12 cellular contexts compared by ENCODE assay signal in genomic region chr7:70596575-70596891, GRCh38.
A peak's percentile ranks its signal among the peaks of the same experiment; 100 is the strongest.
DNase-seq lines count a peak whose midpoint lies in the region; ATAC-seq, FAIRE-seq and TF ChIP-seq lines count a peak whose summit lies in the region.
"Had no signal": no experiment of that assay in that cellular context is flagged by ENCODE, and none has a peak within 500 bp of the region (broad histone marks: within the 10 kb centered on the region; RNA-seq: fewer than 3 reads in every experiment).

No MANE protein-coding gene starts in this region.

- 45% methylated on average over 7 of the region's 12 CpGs for WGBS in right lobe of liver (ENCODE audit: insufficient coverage, low coverage, low lambda C conversion rate, missing lambda C conversion rate)
- 54% methylated on average over 12 of the region's 12 CpGs for WGBS in suprapubic skin

- no peak overlapping the region for H3K27ac Mint-ChIP-seq in activated CD4-positive, alpha-beta memory T cell treated with anti-CD3 and anti-CD28 coated beads, Interleukin-2, amount 10 ng/mL, durations not matched to agents 7 days and 5 days
- H3K27ac Mint-ChIP-seq in activated CD4-positive, alpha-beta memory T cell treated with anti-CD3 and anti-CD28 coated beads for 36 hours, result no peak overlapping the region
- no peak overlapping the region for H3K27ac Mint-ChIP-seq in astrocyte (ENCODE audit: unreplicated experiment)

- no peak for TF ChIP-seq EP300 in suprapubic skin (IDR thresholded peaks at IDR 0.05)

- H3K4me1 ChIP-seq in astrocyte (ENCODE audit: insufficient read depth, low read length) (peaks cover 5% of the 10 kb centered on the region), right lobe of liver (peaks cover 0 to 30% (median 1%) of the 10 kb centered on the region in 4 donors), suprapubic skin (peaks cover 27% of the 10 kb centered on the region)

- peaks cover 9% of the 10 kb centered on the region for H3K4me1 Mint-ChIP-seq in activated CD4-positive, alpha-beta memory T cell treated with anti-CD3 and anti-CD28 coated beads, Interleukin-2, amount 10 ng/mL, durations not matched to agents 7 days and 5 days
- no peaks in the 10 kb centered on the region for H3K4me1 Mint-ChIP-seq in activated CD4-positive, alpha-beta memory T cell treated with anti-CD3 and anti-CD28 coated beads for 36 hours (ENCODE audit: low read depth)
- peaks cover 3% of the 10 kb centered on the region for H3K4me1 Mint-ChIP-seq in astrocyte (ENCODE audit: low read depth, unreplicated experiment)

- intact Hi-C loops in activated CD4-positive, alpha-beta memory T cell treated with anti-CD3 and anti-CD28 coated beads for 36 hours (cut with micrococcal nuclease), result no loop called here
- intact Hi-C loops in right lobe of liver (cut with DNase I), result loop anchor here in 1 of 2 donors (10.0 kb wide), 1 partner anchor 98 kb away; no protein-coding TSS in a partner anchor

- H3K36me3 Mint-ChIP-seq in activated CD4-positive, alpha-beta memory T cell treated with anti-CD3 and anti-CD28 coated beads, Interleukin-2, amount 10 ng/mL, durations not matched to agents 7 days and 5 days (ENCODE audit: low read depth), result no peaks in the 10 kb centered on the region
- peaks cover 5% of the 10 kb centered on the region for H3K36me3 Mint-ChIP-seq in activated CD4-positive, alpha-beta memory T cell treated with anti-CD3 and anti-CD28 coated beads for 36 hours
- H3K36me3 Mint-ChIP-seq in astrocyte (ENCODE audit: low read depth, unreplicated experiment), result peaks cover 6% of the 10 kb centered on the region

- peak overlapping the region; percentile 58 for H3K4me3 ChIP-seq in astrocyte (ENCODE audit: insufficient read depth, low read depth, low read length)
- peak overlapping the region; percentile 39 to 65 (median 58) for H3K4me3 ChIP-seq in right lobe of liver
- H3K4me3 ChIP-seq in suprapubic skin, result peak overlapping the region; percentile 60

- H3K27me3 ChIP-seq in astrocyte (ENCODE audit: insufficient read depth, low read length) (peaks cover 27% of the 10 kb centered on the region), right lobe of liver (no peaks in the 10 kb centered on the region), suprapubic skin (peaks cover 7% of the 10 kb centered on the region)

- no peak for DNase-seq in activated CD4-positive, alpha-beta memory T cell treated with anti-CD3 and anti-CD28 coated beads, Interleukin-2, amount 10 ng/mL, durations not matched to agents 7 days and 5 days
- no peak for DNase-seq in activated CD4-positive, alpha-beta memory T cell treated with anti-CD3 and anti-CD28 coated beads for 36 hours
- DNase-seq in astrocyte (ENCODE audit: low read depth) (no peak), right lobe of liver (peak in 1 of 3 donors; percentile 22), suprapubic skin (ENCODE audit: low spot score in 2 of 2) (no peak)
- DNase-seq: HCEC 1CT, hippocampal formation had no signal

- CTCF ChIA-PET in activated CD4-positive, alpha-beta memory T cell treated with anti-CD3 and anti-CD28 coated beads, Interleukin-2, amount 10 ng/mL, durations not matched to agents 7 days and 5 days (lab: Charles Lee), result interaction anchor here (2.0 kb wide), 1 partner anchor 51 kb away, joined by 5 read pairs; no protein-coding TSS in a partner anchor
- CTCF ChIA-PET in activated CD4-positive, alpha-beta memory T cell treated with anti-CD3 and anti-CD28 coated beads for 36 hours (lab: Charles Lee), result no interaction called here

- POLR2A ChIA-PET in activated CD4-positive, alpha-beta memory T cell treated with anti-CD3 and anti-CD28 coated beads, Interleukin-2, amount 10 ng/mL, durations not matched to agents 7 days and 5 days (lab: Charles Lee), result interaction anchor here (0.6 to 1.2 kb wide), 2 partner anchors 102 to 182 kb away, joined by 3 read pairs; no protein-coding TSS in a partner anchor
- POLR2A ChIA-PET in activated CD4-positive, alpha-beta memory T cell treated with anti-CD3 and anti-CD28 coated beads for 36 hours (lab: Charles Lee), result no interaction called here

- no peaks in the 10 kb centered on the region for H3K79me2 ChIP-seq in astrocyte (ENCODE audit: insufficient read depth, low read length)

- peaks cover 8% of the 10 kb centered on the region for H3K9me3 Mint-ChIP-seq in activated CD4-positive, alpha-beta memory T cell treated with anti-CD3 and anti-CD28 coated beads, Interleukin-2, amount 10 ng/mL, durations not matched to agents 7 days and 5 days
- H3K9me3 Mint-ChIP-seq in activated CD4-positive, alpha-beta memory T cell treated with anti-CD3 and anti-CD28 coated beads for 36 hours, result peaks cover 11% of the 10 kb centered on the region
- H3K9me3 Mint-ChIP-seq in astrocyte (ENCODE audit: unreplicated experiment), result no peaks in the 10 kb centered on the region

- H3K9ac ChIP-seq in astrocyte (ENCODE audit: low read length), result peak overlapping the region; percentile 23

- H3K4me3 Mint-ChIP-seq in activated CD4-positive, alpha-beta memory T cell treated with anti-CD3 and anti-CD28 coated beads, Interleukin-2, amount 10 ng/mL, durations not matched to agents 7 days and 5 days, result peak overlapping the region; percentile 13
- no peak overlapping the region for H3K4me3 Mint-ChIP-seq in activated CD4-positive, alpha-beta memory T cell treated with anti-CD3 and anti-CD28 coated beads for 36 hours
- H3K4me3 Mint-ChIP-seq in astrocyte (ENCODE audit: unreplicated experiment), result peak overlapping the region; percentile 81

- no peak for FAIRE-seq in astrocyte (lab: Jason Lieb, UNC)

- H3K27me3 Mint-ChIP-seq in activated CD4-positive, alpha-beta memory T cell treated with anti-CD3 and anti-CD28 coated beads, Interleukin-2, amount 10 ng/mL, durations not matched to agents 7 days and 5 days, result peaks cover 32% of the 10 kb centered on the region
- H3K27me3 Mint-ChIP-seq in activated CD4-positive, alpha-beta memory T cell treated with anti-CD3 and anti-CD28 coated beads for 36 hours, result peaks cover 39% of the 10 kb centered on the region
- peaks cover 35% of the 10 kb centered on the region for H3K27me3 Mint-ChIP-seq in astrocyte (ENCODE audit: low read depth, unreplicated experiment)

- no peak overlapping the region for H3K27ac ChIP-seq in astrocyte (ENCODE audit: low read depth, low read length)
- peak overlapping the region in 1 of 3 donors; percentile 38 for H3K27ac ChIP-seq in right lobe of liver
- peak overlapping the region; percentile 4 for H3K27ac ChIP-seq in suprapubic skin
- H3K27ac ChIP-seq: tibial nerve had no signal

- peak; percentile 13 to 32 (median 23) for ATAC-seq in right lobe of liver
- no peak for ATAC-seq in GM21825 (IDR thresholded peaks at IDR 0.05; ENCODE audit: unreplicated experiment)
- no peak for ATAC-seq in HG03095 (IDR thresholded peaks at IDR 0.05; ENCODE audit: unreplicated experiment)
- no peak for ATAC-seq in GM18520 (IDR thresholded peaks at IDR 0.05; ENCODE audit: unreplicated experiment)
- ATAC-seq: activated CD4-positive, CD25-positive, alpha-beta regulatory T cell treated with anti-CD3 and anti-CD28 coated beads, Interleukin-2, amount 50 U/mL, for 24 hours had no signal

- H3K36me3 ChIP-seq in astrocyte (ENCODE audit: insufficient read depth, low read length), result no peaks in the 10 kb centered on the region
- H3K36me3 ChIP-seq in right lobe of liver, result no peaks in the 10 kb centered on the region
- H3K36me3 ChIP-seq in suprapubic skin, result no peaks in the 10 kb centered on the region
- H3K36me3 ChIP-seq: tibial nerve had no signal

- H2AFZ ChIP-seq in astrocyte (ENCODE audit: low read depth, low read length), result no peak overlapping the region

- no peak for TF ChIP-seq CTCF in astrocyte (IDR thresholded peaks at IDR 0.05; ENCODE audit: insufficient read depth, low read depth, low read length)
- no peak for TF ChIP-seq CTCF in right lobe of liver (IDR thresholded peaks at IDR 0.05)
- TF ChIP-seq CTCF in suprapubic skin (IDR thresholded peaks at IDR 0.05), result no peak

- no peaks in the 10 kb centered on the region for H3K9me3 ChIP-seq in astrocyte (ENCODE audit: insufficient read depth, low read depth, low read length)
- H3K9me3 ChIP-seq in right lobe of liver, result no peaks in the 10 kb centered on the region
- no peaks in the 10 kb centered on the region for H3K9me3 ChIP-seq in suprapubic skin

- peaks cover 8% of the 10 kb centered on the region for H4K20me1 ChIP-seq in astrocyte (ENCODE audit: insufficient read depth, low read length)

- H3K4me2 ChIP-seq in astrocyte (ENCODE audit: low read length), result peak overlapping the region; percentile 89

- no peak for TF ChIP-seq POLR2A in right lobe of liver (IDR thresholded peaks at IDR 0.05)
- TF ChIP-seq POLR2A in suprapubic skin (IDR thresholded peaks at IDR 0.05), result no peak

Comparison
In these comparisons a context has a peak if more than half of its experiments do, and no peak if none do; other contexts are left out.
1. ATAC-seq: peak in right lobe of liver (4 of 4); none in GM21825 (single experiment), HG03095 (single experiment) and GM18520 (single experiment).
2. Peak in every context shown above with its lines, with median percentiles within 50 percentile points of each other: H3K4me3 ChIP-seq.